35 cellular contexts compared by ENCODE assay signal in the genomic region with DNA sequence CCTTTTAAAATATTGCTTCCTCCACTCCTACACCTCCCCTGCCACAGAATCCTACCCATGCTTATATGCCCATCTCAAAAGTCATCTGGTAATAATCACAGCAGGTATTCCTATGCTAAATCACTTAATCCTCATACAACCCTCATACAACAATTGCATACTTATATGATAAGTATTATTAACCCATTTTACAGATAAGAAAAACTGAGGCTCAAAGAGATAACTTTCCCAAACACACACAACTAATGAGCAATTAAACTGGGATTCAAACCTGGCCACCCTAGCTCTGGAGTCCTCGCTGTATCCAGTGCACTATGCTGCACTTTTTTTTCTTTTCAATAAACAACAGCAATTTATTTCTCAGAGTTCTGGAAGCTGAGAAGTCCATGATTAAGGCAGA.
DNase-seq lines count a peak whose midpoint lies in the region; ATAC-seq, FAIRE-seq and TF ChIP-seq lines count a peak whose summit lies in the region.
"Had no signal": no experiment of that assay in that cellular context is flagged by ENCODE, and none has a peak within 500 bp of the region (broad histone marks: within the 10 kb centered on the region; RNA-seq: fewer than 3 reads in every experiment).

No MANE protein-coding gene starts in this region.

- H3K4me3 ChIP-seq in HepG2 (replicated peaks in 1 of 3; ENCODE audit: insufficient read depth in 1 of 3, low read depth in 2 of 3, low read length in 3 of 3) (no peak overlapping the region), right lobe of liver (no peak overlapping the region), K562 (no peak overlapping the region), H1 (ENCODE audit: extremely low read depth in 1 of 4, insufficient read depth in 2 of 4, low read depth in 3 of 4, low read length in 4 of 4) (no peak overlapping the region)
- H3K4me3 ChIP-seq: A549; BLaER1; BLaER1 treated with 17β-estradiol and CSF1 and Interleukin-3, amounts not matched to agents 10 nM and 100 nM had no signal

- no TSS peak for BruUV-seq in HepG2 (replicated peaks; lab: Mats Ljungman, UMichigan)
- no TSS peak for BruUV-seq in K562 (replicated peaks; lab: Mats Ljungman, UMichigan)

- no peaks in the 10 kb centered on the region for H3K9me3 ChIP-seq in HepG2 (ENCODE audit: low read length)
- H3K9me3 ChIP-seq in right lobe of liver: no peaks in the 10 kb centered on the region
- H3K9me3 ChIP-seq in K562 (replicated peaks; ENCODE audit: control insufficient read depth, insufficient read depth, low read depth, low read length): no peaks in the 10 kb centered on the region
- H3K9me3 ChIP-seq in H1 (ENCODE audit: insufficient read depth in 2 of 2, low read depth in 1 of 2, low read length in 1 of 2): no peaks in the 10 kb centered on the region
- H3K9me3 ChIP-seq: A549; BE2C; BLaER1; BLaER1 treated with 17β-estradiol and CSF1 and Interleukin-3, amounts not matched to agents 10 nM and 100 nM; Caco-2 had no signal

- H3K23ac ChIP-seq in H1 (ENCODE audit: insufficient read length): no peak overlapping the region

- 13% methylated on average over 1 of the region's 1 CpG for WGBS in HepG2 (ENCODE audit: low lambda C conversion rate)
- 94% methylated on average over 1 of the region's 1 CpG for WGBS in right lobe of liver (ENCODE audit: insufficient coverage, low coverage, low lambda C conversion rate, missing lambda C conversion rate)
- 0% methylated on average over 1 of the region's 1 CpG for WGBS in K562 (ENCODE audit: insufficient coverage, low coverage, missing lambda C conversion rate)
- WGBS in H1 (ENCODE audit: extremely low coverage in 1 of 2, insufficient coverage in 1 of 2, insufficient read length in 1 of 2, insufficient replicate concordance in 2 of 2, low coverage in 1 of 2, low lambda C conversion rate in 2 of 2, missing lambda C conversion rate in 1 of 2), 2 experiments: 92% methylated on average over 1 of the region's 1 CpG; no CpG with 5 or more reads in 1 of the 2 experiments

- H2AFZ ChIP-seq in HepG2 (ENCODE audit: low read length) (no peak overlapping the region), K562 (ENCODE audit: low read depth, low read length) (no peak overlapping the region), H1 (ENCODE audit: low read length) (no peak overlapping the region)

- no peak overlapping the region for H4K8ac ChIP-seq in H1 (ENCODE audit: extremely low read depth, insufficient read depth, low read length)

- no peaks in the 10 kb centered on the region for H3K9me1 ChIP-seq in K562 (ENCODE audit: control insufficient read depth, insufficient read depth, low read length)

- H3K79me2 ChIP-seq in HepG2 (ENCODE audit: insufficient read depth, low read length) (no peaks in the 10 kb centered on the region), K562 (ENCODE audit: control insufficient read depth, insufficient read depth, low read length) (no peaks in the 10 kb centered on the region), H1 (ENCODE audit: control insufficient read depth in 1 of 2, insufficient read depth in 2 of 2, low read length in 2 of 2) (no peaks in the 10 kb centered on the region)

- no peak overlapping the region for H2BK12ac ChIP-seq in H1 (ENCODE audit: low read depth, low read length)

- H4K5ac ChIP-seq in H1 (ENCODE audit: insufficient read length, low read depth, low read length): no peak overlapping the region

- no peak overlapping the region for H2BK20ac ChIP-seq in H1 (ENCODE audit: low read length)

- H3K9me3 Mint-ChIP-seq in progenitor cell of endocrine pancreas (ENCODE audit: low read depth): no peaks in the 10 kb centered on the region
- H3K9me3 Mint-ChIP-seq: CD4-positive, alpha-beta T cell; CD8-positive, alpha-beta T cell had no signal

- H2BK5ac ChIP-seq in H1 (ENCODE audit: low read depth, low read length): no peak overlapping the region

- H3K4ac ChIP-seq in H1 (replicated peaks; ENCODE audit: insufficient read length, low read depth, low read length): no peak overlapping the region

- no peaks in the 10 kb centered on the region for H3K27me3 Mint-ChIP-seq in progenitor cell of endocrine pancreas
- H3K27me3 Mint-ChIP-seq: B cell; CD4-positive, alpha-beta memory T cell; CD4-positive, alpha-beta T cell; CD4-positive, CD25-positive, alpha-beta regulatory T cell; CD8-positive, alpha-beta memory T cell had no signal

- DNase-seq in HepG2 (ENCODE audit: low spot score) (no peak), right lobe of liver (no peak), K562 (ENCODE audit: extremely low read depth in 1 of 4, low spot score in 3 of 4) (no peak), H1 (ENCODE audit: low read depth in 1 of 2, low spot score in 2 of 2) (no peak), progenitor cell of endocrine pancreas (ENCODE audit: low spot score, unreplicated experiment) (no peak)
- DNase-seq: 8988T; ACHN; AML-193; BE2C; C1 segment of cervical spinal cord; Caco-2; Calu3; CD4-positive, alpha-beta memory T cell; CD4-positive, alpha-beta T cell; CD4-positive, CD25-positive, alpha-beta regulatory T cell; CD8-positive, alpha-beta memory T cell; CD8-positive, alpha-beta T cell; COR-L47; DMS 273 treated with DMSO at 0.1 percent for 48 hours; DMS153; DMS53; DMS79; DMS79 treated with DMSO at 0.1 percent for 48 hours; DND-41; EL had no signal

- ATAC-seq in HepG2: no peak
- ATAC-seq in right lobe of liver: no peak
- ATAC-seq in K562: no peak
- ATAC-seq in SK-N-SH treated with all-trans-retinoic acid at 6 μM for 48 hours: no peak
- ATAC-seq: A549; CD8-positive, alpha-beta T cell had no signal

- H3K4me1 Mint-ChIP-seq in progenitor cell of endocrine pancreas (ENCODE audit: low read depth): no peaks in the 10 kb centered on the region
- H3K4me1 Mint-ChIP-seq: B cell, CD14-positive monocyte had no signal

- H3K27me3 ChIP-seq in HepG2 (ENCODE audit: control insufficient read depth in 1 of 2, insufficient read depth in 2 of 2, low read length in 2 of 2) (no peaks in the 10 kb centered on the region), right lobe of liver (no peaks in the 10 kb centered on the region), K562 (ENCODE audit: control insufficient read depth in 2 of 2, insufficient read depth in 2 of 2, low read length in 2 of 2) (no peaks in the 10 kb centered on the region), H1 (replicated peaks in 1 of 4; ENCODE audit: control insufficient read depth in 3 of 4, extremely low read depth in 1 of 4, insufficient read depth in 3 of 4, low read length in 3 of 4) (no peaks in the 10 kb centered on the region)
- H3K27me3 ChIP-seq: BE2C; BLaER1; BLaER1 treated with 17β-estradiol and CSF1 and Interleukin-3, amounts not matched to agents 10 nM and 100 nM had no signal

- H3K4me2 ChIP-seq in HepG2 (ENCODE audit: low read depth, low read length) (no peak overlapping the region), K562 (ENCODE audit: insufficient read depth, low read length) (no peak overlapping the region), H1 (ENCODE audit: insufficient read depth in 1 of 2, low read depth in 2 of 2, low read length in 2 of 2) (no peak overlapping the region)
- H3K4me2 ChIP-seq: A549; BLaER1; BLaER1 treated with 17β-estradiol and CSF1 and Interleukin-3, amounts not matched to agents 10 nM and 100 nM had no signal

- no peak overlapping the region for H2BK120ac ChIP-seq in H1 (replicated peaks; ENCODE audit: low read depth, low read length)

- TF ChIP-seq POLR2A in HepG2 (IDR thresholded peaks at IDR 0.05; ENCODE audit: insufficient read depth in 1 of 2, low read depth in 2 of 2, low read length in 2 of 2) (no peak), right lobe of liver (IDR thresholded peaks at IDR 0.05) (no peak), K562 (conservative IDR thresholded peaks at IDR 0.05) (no peak), H1 (IDR thresholded peaks at IDR 0.05; ENCODE audit: control extremely low read depth in 1 of 2, low read depth in 2 of 2, low read length in 2 of 2) (no peak)

- POLR2A ChIA-PET in HepG2 (lab: Yijun Ruan, JAX) (no interaction called here), K562 (lab: Yijun Ruan, JAX) (no interaction called here), H1 (lab: Charles Lee; ENCODE audit: partially characterized antibody) (no interaction called here)

- H3K27ac ChIP-seq in HepG2 (ENCODE audit: extremely low read length, insufficient read depth, low read length): no peak overlapping the region
- no peak overlapping the region for H3K27ac ChIP-seq in right lobe of liver
- H3K27ac ChIP-seq in K562 (ENCODE audit: extremely low read depth, low read depth, low read length): no peak overlapping the region
- no peak overlapping the region for H3K27ac ChIP-seq in H1 (ENCODE audit: low read depth, low read length)
- H3K27ac ChIP-seq: 22Rv1; A549; BLaER1; BLaER1 treated with 17β-estradiol and CSF1 and Interleukin-3, amounts not matched to agents 10 nM and 100 nM; C4-2B had no signal

- H3K14ac ChIP-seq in H1 (ENCODE audit: insufficient read length): no peak overlapping the region

- H3K23me2 ChIP-seq in H1 (ENCODE audit: low read depth, low read length): no peaks in the 10 kb centered on the region; the same call in 1 of the 2 replicates

- H3K4me1 ChIP-seq in HepG2 (ENCODE audit: insufficient read depth, low read length): no peaks in the 10 kb centered on the region
- no peaks in the 10 kb centered on the region for H3K4me1 ChIP-seq in right lobe of liver
- no peaks in the 10 kb centered on the region for H3K4me1 ChIP-seq in K562 (replicated peaks in 1 of 2; ENCODE audit: control insufficient read depth in 2 of 2, insufficient read depth in 2 of 2, low read length in 2 of 2)
- H3K4me1 ChIP-seq in H1 (replicated peaks in 1 of 4; ENCODE audit: control insufficient read depth in 3 of 4, insufficient read depth in 4 of 4, low read length in 3 of 4): no peaks in the 10 kb centered on the region
- H3K4me1 ChIP-seq: A549; BE2C; BLaER1; BLaER1 treated with 17β-estradiol and CSF1 and Interleukin-3, amounts not matched to agents 10 nM and 100 nM; Caco-2 had no signal

- H3K4me3 Mint-ChIP-seq in progenitor cell of endocrine pancreas (ENCODE audit: low read depth): no peak overlapping the region
- H3K4me3 Mint-ChIP-seq: B cell; CD14-positive monocyte; CD4-positive, alpha-beta memory T cell; CD4-positive, alpha-beta T cell; CD4-positive, CD25-positive, alpha-beta regulatory T cell; CD8-positive, alpha-beta memory T cell; CD8-positive, alpha-beta T cell had no signal

- H3K36me3 ChIP-seq in HepG2 (replicated peaks in 1 of 2; ENCODE audit: control insufficient read depth in 1 of 2, insufficient read depth in 2 of 2, low read length in 2 of 2) (no peaks in the 10 kb centered on the region), right lobe of liver (no peaks in the 10 kb centered on the region), K562 (ENCODE audit: control insufficient read depth, insufficient read depth, low read length) (no peaks in the 10 kb centered on the region), H1 (ENCODE audit: control insufficient read depth in 2 of 4, insufficient read depth in 4 of 4, low read length in 3 of 4) (no peaks in the 10 kb centered on the region)
- H3K36me3 ChIP-seq: BE2C; BLaER1; BLaER1 treated with 17β-estradiol and CSF1 and Interleukin-3, amounts not matched to agents 10 nM and 100 nM had no signal

- no peak for TF ChIP-seq RAD21 in HepG2 (CRISPR knock-in tag; IDR thresholded peaks at IDR 0.05)
- TF ChIP-seq RAD21 in K562 (CRISPR knock-in tag; conservative IDR thresholded peaks at IDR 0.05 in 1 of 2, IDR thresholded peaks at IDR 0.05 in 1 of 2): no peak
- TF ChIP-seq RAD21 in H1 (IDR thresholded peaks at IDR 0.05 in 1 of 2, conservative IDR thresholded peaks at IDR 0.05 in 1 of 2; ENCODE audit: low read depth in 2 of 2, low read length in 2 of 2): no peak

- no peaks in the 10 kb centered on the region for H3K79me1 ChIP-seq in H1 (ENCODE audit: low read depth, low read length)

- CTCF ChIA-PET in HepG2 (lab: Yijun Ruan, JAX; ENCODE audit: low intra/inter-chr PET ratio, low total read pairs) (no interaction called here), K562 (lab: Yijun Ruan, JAX; ENCODE audit: low intra/inter-chr PET ratio) (no interaction called here), H1 (lab: Charles Lee; ENCODE audit: partially characterized antibody) (interaction anchor here (1.1 kb wide), 1 partner anchor 13 kb away, joined by 4 read pairs; no protein-coding TSS in a partner anchor)

- no peak overlapping the region for H2BK15ac ChIP-seq in H1 (ENCODE audit: low read length)

- no peak overlapping the region for H3K9ac ChIP-seq in HepG2 (ENCODE audit: insufficient read depth, low read depth, low read length)
- no peak overlapping the region for H3K9ac ChIP-seq in K562 (ENCODE audit: insufficient read depth in 1 of 2, low read depth in 2 of 2, low read length in 2 of 2)
- no peak overlapping the region for H3K9ac ChIP-seq in H1 (replicated peaks in 1 of 4; ENCODE audit: extremely low read depth in 1 of 4, low read depth in 3 of 4, low read length in 3 of 4)
- H3K9ac ChIP-seq: BLaER1; BLaER1 treated with 17β-estradiol and CSF1 and Interleukin-3, amounts not matched to agents 10 nM and 100 nM had no signal

- H3K56ac ChIP-seq in H1 (replicated peaks; ENCODE audit: insufficient read length, low read depth, low read length): no peak overlapping the region

- H4K91ac ChIP-seq in H1 (replicated peaks; ENCODE audit: insufficient read length, low read length): no peak overlapping the region

- TF ChIP-seq EP300 in HepG2 (IDR thresholded peaks at IDR 0.05; ENCODE audit: low read depth in 2 of 2, low read length in 2 of 2): no peak
- no peak for TF ChIP-seq EP300 in HepG2 (CRISPR knock-in tag; IDR thresholded peaks at IDR 0.05; ENCODE audit: borderline replicate concordance)
- TF ChIP-seq EP300 in K562 (IDR thresholded peaks at IDR 0.05; ENCODE audit: low read length): no peak
- no peak for TF ChIP-seq EP300 in H1 (IDR thresholded peaks at IDR 0.05; ENCODE audit: borderline replicate concordance in 1 of 2, low read depth in 2 of 2, low read length in 2 of 2)

- no peak overlapping the region for H3K18ac ChIP-seq in H1 (ENCODE audit: extremely low read depth, low read length)

- in situ Hi-C loops in HepG2 (cut with HindIII; ENCODE audit: extremely low pct_ligation_motif_present, low pct_unique_long_range_greater_than_20kb): no loop called here
- in situ Hi-C loops in K562 (cut with MboI): no loop called here

- H3K27ac Mint-ChIP-seq in progenitor cell of endocrine pancreas: no peak overlapping the region
- H3K27ac Mint-ChIP-seq: B cell; CD14-positive monocyte; CD4-positive, alpha-beta T cell; CD4-positive, CD25-positive, alpha-beta regulatory T cell; CD8-positive, alpha-beta T cell had no signal

- H3K36me3 Mint-ChIP-seq in progenitor cell of endocrine pancreas (ENCODE audit: insufficient read depth): no peaks in the 10 kb centered on the region
- H3K36me3 Mint-ChIP-seq: CD14-positive monocyte; CD4-positive, alpha-beta memory T cell; CD4-positive, CD25-positive, alpha-beta regulatory T cell; CD8-positive, alpha-beta memory T cell; CD8-positive, alpha-beta T cell had no signal

- H2AK5ac ChIP-seq in H1 (ENCODE audit: low read depth, low read length): no peak overlapping the region

- no peak for FAIRE-seq in HepG2 (lab: Jason Lieb, UNC)
- FAIRE-seq in K562 (lab: Jason Lieb, UNC): no peak
- no peak for FAIRE-seq in H1 (lab: Jason Lieb, UNC)
- FAIRE-seq: A204.1, A549, D721Med had no signal

- intact Hi-C loops in HepG2 (cut with micrococcal nuclease; ENCODE audit: unreplicated experiment) (no loop called here), right lobe of liver (cut with DNase I) (no loop called here), K562 (cut with micrococcal nuclease) (no loop called here)

- no peaks in the 10 kb centered on the region for H4K20me1 ChIP-seq in HepG2 (ENCODE audit: insufficient read depth, low read length)
- H4K20me1 ChIP-seq in K562 (replicated peaks; ENCODE audit: control insufficient read depth, insufficient read depth, low read length): no peaks in the 10 kb centered on the region
- no peaks in the 10 kb centered on the region for H4K20me1 ChIP-seq in H1 (replicated peaks in 1 of 2; ENCODE audit: control insufficient read depth in 1 of 2, insufficient read depth in 2 of 2, low read length in 2 of 2)
- H4K20me1 ChIP-seq: BLaER1; BLaER1 treated with 17β-estradiol and CSF1 and Interleukin-3, amounts not matched to agents 10 nM and 100 nM had no signal

- TF ChIP-seq CTCF in HepG2 (CRISPR knock-in tag; IDR thresholded peaks at IDR 0.05) (no peak), right lobe of liver (IDR thresholded peaks at IDR 0.05) (no peak), K562 (IDR thresholded peaks at IDR 0.05 in 2 of 3, conservative IDR thresholded peaks at IDR 0.05 in 1 of 3; ENCODE audit: insufficient read depth in 2 of 3, low read depth in 1 of 3, low read length in 3 of 3) (no peak), H1 (IDR thresholded peaks at IDR 0.05; ENCODE audit: control extremely low read depth in 1 of 3, insufficient read depth in 1 of 3, low read depth in 1 of 3, low read length in 3 of 3) (no peak), progenitor cell of endocrine pancreas (IDR thresholded peaks at IDR 0.05; ENCODE audit: unreplicated experiment) (no peak)
